8 cellular contexts compared by ENCODE assay signal in the genomic region with DNA sequence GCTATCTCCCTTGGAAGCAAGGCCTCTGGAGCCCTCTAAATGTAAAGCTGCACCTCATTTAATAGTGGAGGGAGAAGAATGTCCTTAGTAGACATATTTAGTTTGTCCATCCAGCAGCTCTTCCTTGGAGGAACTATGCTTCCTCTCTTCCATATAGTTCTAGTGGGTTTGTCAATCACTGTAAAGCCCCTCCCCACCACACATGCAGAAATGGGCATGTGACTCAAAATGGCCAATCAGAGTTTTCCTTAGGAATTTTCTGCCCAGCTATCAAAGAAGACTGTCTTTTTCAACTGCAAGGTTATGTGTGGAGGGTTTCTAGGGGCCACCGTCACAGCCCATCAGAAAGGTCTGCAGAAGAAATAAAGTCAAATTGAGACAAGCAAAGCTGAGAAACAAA.
"Had no signal": no experiment of that assay in that cellular context is flagged by ENCODE, and none has a peak within 500 bp of the region (broad histone marks: within the 10 kb centered on the region; RNA-seq: fewer than 3 reads in every experiment).

No MANE protein-coding gene starts in this region.

- H3K4me3 ChIP-seq: GM23338 had no signal

- H3K4me3 Mint-ChIP-seq: GM23338, H9 had no signal

- H3K27ac Mint-ChIP-seq: GM23338, H9 had no signal

- H2AFZ ChIP-seq: GM23338 had no signal

- FAIRE-seq: H1, H54, HTR-8/SVneo had no signal

- ATAC-seq: GM23338 had no signal

- DNase-seq: H9, HCEC 1CT, IMR-90, KG1 had no signal

- H3K4me2 ChIP-seq: GM23338 had no signal
